ENCODE assay signal across 10 cellular contexts in genomic region chr1:63316540-63316939, GRCh38. TPM values are rescaled to one million over a fixed set of nuclear protein-coding genes. Genes with fewer than 3 reads are reported as not detected.
DNase-seq lines count a peak whose midpoint lies in the region; ATAC-seq and TF ChIP-seq lines count a peak whose summit lies in the region.
"Had no signal": no experiment of that assay in that cellular context is flagged by ENCODE, and none has a peak within 500 bp of the region (broad histone marks: within the 10 kb centered on the region; RNA-seq: fewer than 3 reads in every experiment).

No MANE protein-coding gene starts in this region.

- H3K27ac Mint-ChIP-seq in activated naive CD8-positive, alpha-beta T cell, result no peak overlapping the region
- no peak overlapping the region for H3K27ac Mint-ChIP-seq in activated naive CD8-positive, alpha-beta T cell treated with anti-CD3 and anti-CD28 coated beads for 36 hours

- WGBS in tibial nerve, 2 donors, result 35 to 38% methylated on average over 17 to 25 of the region's 26 CpGs

- H3K36me3 Mint-ChIP-seq in activated naive CD8-positive, alpha-beta T cell, result peaks cover 6% of the 10 kb centered on the region
- peaks cover 13% of the 10 kb centered on the region for H3K36me3 Mint-ChIP-seq in activated naive CD8-positive, alpha-beta T cell treated with anti-CD3 and anti-CD28 coated beads for 36 hours

- H3K27ac ChIP-seq in RWPE2 (ENCODE audit: poor library complexity, severe bottlenecking) (no peak overlapping the region), tibial nerve (peak overlapping the region; percentile 67 to 99 (median 96))

- no peaks in the 10 kb centered on the region for H3K9me3 ChIP-seq in RWPE2 (ENCODE audit: severe bottlenecking)
- H3K9me3 ChIP-seq in iPS-18c (ENCODE audit: control insufficient read depth, insufficient read depth, low read length), result no peaks in the 10 kb centered on the region
- H3K9me3 ChIP-seq in tibial nerve, result no peaks in the 10 kb centered on the region

- no peak for TF ChIP-seq POLR2A in tibial nerve (IDR thresholded peaks at IDR 0.05)

- no peak for ATAC-seq in RWPE2 (ENCODE audit: low read depth)
- ATAC-seq in HG03439 (IDR thresholded peaks at IDR 0.05; ENCODE audit: unreplicated experiment), result no peak

- peak overlapping the region; percentile 43 for H3K4me3 ChIP-seq in RWPE2 (ENCODE audit: severe bottlenecking)
- H3K4me3 ChIP-seq in iPS-18c (ENCODE audit: insufficient read depth, low read depth, low read length), result peak overlapping the region; percentile 66; the same call in 1 of the 2 replicates
- H3K4me3 ChIP-seq in tibial nerve, result peak overlapping the region; percentile 34 to 69 (median 38)

- TF ChIP-seq CTCF in RWPE2 (IDR thresholded peaks at IDR 0.05; ENCODE audit: poor library complexity, severe bottlenecking), result no peak
- TF ChIP-seq CTCF in tibial nerve (IDR thresholded peaks at IDR 0.05), result no peak

- TF ChIP-seq EP300 in tibial nerve (IDR thresholded peaks at IDR 0.05), result no peak

- H3K4me3 Mint-ChIP-seq in activated naive CD8-positive, alpha-beta T cell, result peak overlapping the region; percentile 69
- no peak overlapping the region for H3K4me3 Mint-ChIP-seq in activated naive CD8-positive, alpha-beta T cell treated with anti-CD3 and anti-CD28 coated beads for 36 hours

- no peak for DNase-seq in activated naive CD8-positive, alpha-beta T cell treated with anti-CD3 and anti-CD28 coated beads for 36 hours
- DNase-seq in RWPE2 (ENCODE audit: low spot score), result no peak
- DNase-seq in tibial nerve (ENCODE audit: low spot score in 2 of 2), result no peak
- DNase-seq in anterior cingulate cortex (lab: John Stamatoyannopoulos, UW), result no peak
- DNase-seq in HPDE6-E6E7 (ENCODE audit: extremely low spot score), result no peak

- H3K27me3 ChIP-seq in RWPE2 (ENCODE audit: insufficient read depth, poor library complexity, severe bottlenecking) (peaks cover 45% of the 10 kb centered on the region), tibial nerve (peaks cover 6 to 68% of the 10 kb centered on the region in 2 donors)

- H3K4me1 ChIP-seq in RWPE2 (ENCODE audit: insufficient read depth, poor library complexity, severe bottlenecking) (no peaks in the 10 kb centered on the region), tibial nerve (peaks cover 0 to 45% (median 0%) of the 10 kb centered on the region in 4 donors)

- H3K4me1 Mint-ChIP-seq in activated naive CD8-positive, alpha-beta T cell (ENCODE audit: low read depth), result peaks cover 27% of the 10 kb centered on the region
- peaks cover 26% of the 10 kb centered on the region for H3K4me1 Mint-ChIP-seq in activated naive CD8-positive, alpha-beta T cell treated with anti-CD3 and anti-CD28 coated beads for 36 hours

- peaks cover 5% of the 10 kb centered on the region for H3K9me3 Mint-ChIP-seq in activated naive CD8-positive, alpha-beta T cell (ENCODE audit: low read depth)
- H3K9me3 Mint-ChIP-seq in activated naive CD8-positive, alpha-beta T cell treated with anti-CD3 and anti-CD28 coated beads for 36 hours, result peaks cover 13% of the 10 kb centered on the region

- H3K27me3 Mint-ChIP-seq in activated naive CD8-positive, alpha-beta T cell, result peaks cover 54% of the 10 kb centered on the region
- H3K27me3 Mint-ChIP-seq in activated naive CD8-positive, alpha-beta T cell treated with anti-CD3 and anti-CD28 coated beads for 36 hours, result peaks cover 81% of the 10 kb centered on the region

- H3K36me3 ChIP-seq in RWPE2 (ENCODE audit: low read depth), result no peaks in the 10 kb centered on the region
- no peaks in the 10 kb centered on the region for H3K36me3 ChIP-seq in tibial nerve

RNA-seq across cellular contexts. Expression of gene FOXD3, which starts 5.8 kb away (rescaled TPM):
- total RNA-seq in activated naive CD8-positive, alpha-beta T cell treated with anti-CD3 and anti-CD28 coated beads for 36 hours, result not detected
- 10 to 100 TPM; 15.9 to 37.6 (median 25.6) TPM for total RNA-seq in tibial nerve
- total RNA-seq: LHCN-M2, mesenteric fat pad had no signal

RNA-seq across cellular contexts. Expression of gene ALG6, which starts 50.9 kb away (rescaled TPM):
- 10 to 100 TPM; 17.4 to 17.8 TPM for total RNA-seq in activated naive CD8-positive, alpha-beta T cell treated with anti-CD3 and anti-CD28 coated beads for 36 hours
- total RNA-seq in tibial nerve, result 10 to 100 TPM in 3 of 4 donors, 1 to 10 TPM in 1; 6.6 to 16.8 (median 13.5) TPM

Comparison
In these comparisons a context has a peak if more than half of its experiments do, and no peak if none do; other contexts are left out.
1. RNA of gene FOXD3, which starts 5.8 kb away (total RNA-seq): 15.9 to 37.6 TPM in tibial nerve; not detected in activated naive CD8-positive, alpha-beta T cell treated with anti-CD3 and anti-CD28 coated beads for 36 hours; every median in the first group is over 10 times any median in the second.
2. Peak in every context shown above with its lines, with median percentiles within 50 percentile points of each other: H3K4me3 ChIP-seq.